9 cellular contexts compared by ENCODE assay signal in the genomic region with DNA sequence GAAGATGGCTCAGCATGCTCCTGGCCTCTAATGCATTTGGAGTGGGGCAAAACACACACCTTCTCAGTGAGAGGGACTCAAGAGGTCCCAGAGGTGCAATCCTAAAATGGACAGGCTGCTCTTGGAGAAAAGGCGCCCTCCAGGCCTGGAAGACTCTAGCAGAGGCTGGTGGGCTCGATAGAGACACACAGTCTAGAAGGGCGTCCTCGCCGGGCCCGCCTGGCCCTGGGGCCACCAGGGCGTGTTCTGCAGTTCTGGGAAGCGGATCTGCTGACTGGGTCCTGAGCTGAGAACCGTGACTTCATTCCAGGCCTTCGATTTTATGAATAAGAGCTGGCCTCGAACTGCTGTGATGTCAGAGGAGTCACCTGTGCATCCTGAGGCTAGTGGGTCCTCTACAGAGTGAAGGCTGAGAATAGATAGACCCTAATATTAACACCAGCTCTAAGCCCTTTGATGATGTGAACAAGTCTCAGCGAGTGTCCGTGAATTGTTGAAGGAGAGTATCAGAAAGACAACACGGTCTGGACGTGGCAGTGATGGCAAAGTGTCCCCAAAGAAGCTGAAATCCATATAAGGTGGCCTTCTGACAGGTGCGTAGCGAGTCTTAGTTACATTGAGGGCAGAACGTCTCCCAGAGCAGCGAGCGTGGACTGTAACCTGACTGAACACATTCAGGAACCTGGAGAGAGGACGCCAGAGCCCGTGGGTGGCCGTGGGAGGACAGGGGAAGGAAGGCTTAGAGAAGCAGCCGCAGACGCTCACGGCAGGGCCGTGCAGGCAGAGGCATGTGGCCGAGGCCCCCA.
DNase-seq lines count a peak whose midpoint lies in the region; ATAC-seq and TF ChIP-seq lines count a peak whose summit lies in the region.
"Had no signal": no experiment of that assay in that cellular context is flagged by ENCODE, and none has a peak within 500 bp of the region (broad histone marks: within the 10 kb centered on the region; RNA-seq: fewer than 3 reads in every experiment).

No MANE protein-coding gene starts in this region.

- POLR2A ChIA-PET in CD4-positive, alpha-beta memory T cell (lab: Charles Lee; ENCODE audit: partially characterized antibody): interaction anchor here (0.9 to 3.8 kb wide), 15 partner anchors 19 to 1649 kb away, joined by 3 to 38 read pairs (median 5); a partner anchor contains a TSS
- POLR2A ChIA-PET in activated CD4-positive, alpha-beta memory T cell treated with anti-CD3 and anti-CD28 coated beads, Interleukin-2, amount 10 ng/mL, durations not matched to agents 7 days and 5 days (lab: Charles Lee): interaction anchor here (1.1 to 2.7 kb wide), 7 partner anchors 12 to 475 kb away, joined by 3 to 31 read pairs (median 6); a partner anchor contains a TSS
- POLR2A ChIA-PET in naive thymus-derived CD4-positive, alpha-beta T cell (lab: Charles Lee): interaction anchor here (0.8 to 2.1 kb wide), 7 partner anchors 15 to 473 kb away, joined by 3 to 21 read pairs (median 4); a partner anchor contains a TSS

- H3K36me3 Mint-ChIP-seq in CD4-positive, alpha-beta memory T cell: peaks cover 19 to 25% of the 10 kb centered on the region in 2 donors
- peaks cover 16% of the 10 kb centered on the region for H3K36me3 Mint-ChIP-seq in activated CD4-positive, alpha-beta memory T cell treated with anti-CD3 and anti-CD28 coated beads, Interleukin-2, amount 10 ng/mL, durations not matched to agents 7 days and 5 days (ENCODE audit: low read depth)
- peaks cover 5 to 34% (median 23%) of the 10 kb centered on the region in 5 donors for H3K36me3 Mint-ChIP-seq in naive thymus-derived CD4-positive, alpha-beta T cell
- H3K36me3 Mint-ChIP-seq: WTC11 had no signal

- H3K9me3 ChIP-seq in CD4-positive, alpha-beta memory T cell (ENCODE audit: control insufficient read depth in 1 of 2, low read length in 2 of 2): peaks cover 0 to 5% of the 10 kb centered on the region in 2 donors
- peaks cover 0 to 45% (median 0%) of the 10 kb centered on the region in 3 experiments for H3K9me3 ChIP-seq in naive thymus-derived CD4-positive, alpha-beta T cell (ENCODE audit: control insufficient read depth in 2 of 3, low read length in 3 of 3)
- H3K9me3 ChIP-seq: gastrocnemius medialis had no signal

- H3K36me3 ChIP-seq in CD4-positive, alpha-beta memory T cell (ENCODE audit: insufficient read depth, low read length): no peaks in the 10 kb centered on the region
- H3K36me3 ChIP-seq in naive thymus-derived CD4-positive, alpha-beta T cell (ENCODE audit: control insufficient read depth in 2 of 3, insufficient read depth in 3 of 3, low read length in 3 of 3): no peaks in the 10 kb centered on the region
- H3K36me3 ChIP-seq: gastrocnemius medialis had no signal

- H3K4me3 Mint-ChIP-seq in CD4-positive, alpha-beta memory T cell: peak overlapping the region; percentile 33 to 97 (median 88)
- peak overlapping the region; percentile 81 for H3K4me3 Mint-ChIP-seq in activated CD4-positive, alpha-beta memory T cell treated with anti-CD3 and anti-CD28 coated beads, Interleukin-2, amount 10 ng/mL, durations not matched to agents 7 days and 5 days
- peak overlapping the region; percentile 69 to 95 (median 87) for H3K4me3 Mint-ChIP-seq in naive thymus-derived CD4-positive, alpha-beta T cell
- H3K4me3 Mint-ChIP-seq: WTC11 had no signal

- intact Hi-C loops in CD4-positive, alpha-beta memory T cell (cut with micrococcal nuclease): loop anchor here (1.0 to 5.0 kb wide), 8 partner anchors 77 to 925 kb away; a partner anchor contains a TSS
- intact Hi-C loops in naive thymus-derived CD4-positive, alpha-beta T cell (cut with micrococcal nuclease): loop anchor here (1.0 to 10.0 kb wide), 17 partner anchors 43 to 925 kb away; a partner anchor contains a TSS

- H3K27me3 ChIP-seq in CD4-positive, alpha-beta memory T cell (ENCODE audit: insufficient read depth, low read length): no peaks in the 10 kb centered on the region
- no peaks in the 10 kb centered on the region for H3K27me3 ChIP-seq in naive thymus-derived CD4-positive, alpha-beta T cell (ENCODE audit: control insufficient read depth in 2 of 2, insufficient read depth in 2 of 2, low read length in 2 of 2)
- H3K27me3 ChIP-seq: gastrocnemius medialis had no signal

- no peak for DNase-seq in CD4-positive, alpha-beta memory T cell
- no peak for DNase-seq in activated CD4-positive, alpha-beta memory T cell treated with anti-CD3 and anti-CD28 coated beads, Interleukin-2, amount 10 ng/mL, durations not matched to agents 7 days and 5 days
- DNase-seq in naive thymus-derived CD4-positive, alpha-beta T cell: no peak
- no peak for DNase-seq in ureter (ENCODE audit: low spot score)
- DNase-seq in GM03348 (ENCODE audit: low spot score): no peak
- no peak for DNase-seq in DMS79 (lab: John Stamatoyannopoulos, UW)
- DNase-seq: gastrocnemius medialis had no signal

- no peak for TF ChIP-seq CTCF in C4-2B (conservative IDR thresholded peaks at IDR 0.05)

- peaks cover 33 to 57% (median 41%) of the 10 kb centered on the region in 4 donors for H3K4me1 Mint-ChIP-seq in CD4-positive, alpha-beta memory T cell
- H3K4me1 Mint-ChIP-seq in activated CD4-positive, alpha-beta memory T cell treated with anti-CD3 and anti-CD28 coated beads, Interleukin-2, amount 10 ng/mL, durations not matched to agents 7 days and 5 days: peaks cover 37% of the 10 kb centered on the region
- H3K4me1 Mint-ChIP-seq in naive thymus-derived CD4-positive, alpha-beta T cell: peaks cover 29 to 57% (median 39%) of the 10 kb centered on the region in 7 donors

- peaks cover 0 to 28% (median 17%) of the 10 kb centered on the region in 8 donors for H3K9me3 Mint-ChIP-seq in CD4-positive, alpha-beta memory T cell
- peaks cover 25% of the 10 kb centered on the region for H3K9me3 Mint-ChIP-seq in activated CD4-positive, alpha-beta memory T cell treated with anti-CD3 and anti-CD28 coated beads, Interleukin-2, amount 10 ng/mL, durations not matched to agents 7 days and 5 days
- H3K9me3 Mint-ChIP-seq in naive thymus-derived CD4-positive, alpha-beta T cell: peaks cover 0 to 46% (median 20%) of the 10 kb centered on the region in 11 donors

- peak overlapping the region; percentile 76 for H3K27ac ChIP-seq in C4-2B
- peak overlapping the region; percentile 74 for H3K27ac ChIP-seq in CD4-positive, alpha-beta memory T cell (ENCODE audit: low read depth, low read length)
- H3K27ac ChIP-seq in naive thymus-derived CD4-positive, alpha-beta T cell (ENCODE audit: low read depth, low read length): peak overlapping the region; percentile 67

- CTCF ChIA-PET in CD4-positive, alpha-beta memory T cell (lab: Charles Lee; ENCODE audit: partially characterized antibody): interaction anchor here (1.0 to 1.2 kb wide), 2 partner anchors 12 to 474 kb away, joined by 3 read pairs; a partner anchor contains a TSS
- CTCF ChIA-PET in activated CD4-positive, alpha-beta memory T cell treated with anti-CD3 and anti-CD28 coated beads, Interleukin-2, amount 10 ng/mL, durations not matched to agents 7 days and 5 days (lab: Charles Lee): no interaction called here
- CTCF ChIA-PET in naive thymus-derived CD4-positive, alpha-beta T cell (lab: Charles Lee): no interaction called here

- no peaks in the 10 kb centered on the region for H3K27me3 Mint-ChIP-seq in CD4-positive, alpha-beta memory T cell
- H3K27me3 Mint-ChIP-seq in activated CD4-positive, alpha-beta memory T cell treated with anti-CD3 and anti-CD28 coated beads, Interleukin-2, amount 10 ng/mL, durations not matched to agents 7 days and 5 days: no peaks in the 10 kb centered on the region
- H3K27me3 Mint-ChIP-seq in naive thymus-derived CD4-positive, alpha-beta T cell: no peaks in the 10 kb centered on the region

- peak overlapping the region in 5 of 7 donors; percentile 70 to 100 (median 99) for H3K27ac Mint-ChIP-seq in CD4-positive, alpha-beta memory T cell
- peak overlapping the region; percentile 100 for H3K27ac Mint-ChIP-seq in activated CD4-positive, alpha-beta memory T cell treated with anti-CD3 and anti-CD28 coated beads, Interleukin-2, amount 10 ng/mL, durations not matched to agents 7 days and 5 days
- peak overlapping the region in 8 of 9 donors; percentile 59 to 99 (median 96) for H3K27ac Mint-ChIP-seq in naive thymus-derived CD4-positive, alpha-beta T cell
- H3K27ac Mint-ChIP-seq: WTC11 had no signal

- ATAC-seq in naive thymus-derived CD4-positive, alpha-beta T cell: no peak
- ATAC-seq: WTC11 had no signal

- H3K4me1 ChIP-seq in CD4-positive, alpha-beta memory T cell (ENCODE audit: insufficient read depth, low read length): peaks cover 34% of the 10 kb centered on the region
- peaks cover 28 to 30% of the 10 kb centered on the region in 2 donors for H3K4me1 ChIP-seq in naive thymus-derived CD4-positive, alpha-beta T cell (ENCODE audit: control insufficient read depth in 2 of 2, insufficient read depth in 2 of 2, low read length in 2 of 2)

- peak overlapping the region; percentile 51 to 58 for H3K4me3 ChIP-seq in CD4-positive, alpha-beta memory T cell (ENCODE audit: low read length in 2 of 2)
- peak overlapping the region; percentile 46 for H3K4me3 ChIP-seq in naive thymus-derived CD4-positive, alpha-beta T cell (ENCODE audit: low read length)
